8 cellular contexts compared by ENCODE assay signal in the genomic region with DNA sequence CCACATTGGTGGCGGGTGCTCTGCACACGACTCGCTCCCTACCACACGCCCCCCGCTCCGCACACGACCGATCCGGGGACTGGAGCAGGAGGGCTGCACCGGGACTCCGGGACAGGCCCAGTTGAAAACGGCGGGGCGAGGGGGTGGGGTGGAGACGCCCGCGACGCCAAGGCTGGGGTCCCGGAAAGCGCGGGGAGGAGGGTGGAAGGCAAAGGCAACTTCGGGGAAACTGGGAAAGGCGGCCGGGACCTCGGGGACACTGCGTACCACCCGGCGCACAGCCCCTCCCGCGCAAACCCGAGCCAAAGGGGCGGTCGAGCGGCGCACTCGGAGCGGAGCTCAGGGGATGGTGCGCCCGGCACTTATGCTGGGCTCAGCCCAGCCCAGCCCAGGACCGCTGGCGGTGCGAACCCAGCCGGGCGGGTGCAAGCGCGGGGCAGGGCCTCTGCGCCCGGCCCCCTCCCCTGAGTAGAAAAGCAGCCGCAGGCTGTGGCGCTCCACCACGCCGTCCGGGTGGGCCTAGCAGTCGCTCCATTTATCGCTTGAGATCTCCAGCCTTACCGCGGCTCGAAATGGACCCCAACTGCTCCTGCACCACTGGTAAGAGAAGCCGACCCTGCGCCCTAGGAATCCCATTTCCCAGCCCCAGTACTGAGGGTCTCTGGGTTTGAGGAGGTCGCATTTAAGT. TPM values are rescaled to one million over a fixed set of nuclear protein-coding genes. Genes with fewer than 3 reads are reported as not detected.
DNase-seq lines count a peak whose midpoint lies in the region; ATAC-seq and TF ChIP-seq lines count a peak whose summit lies in the region.

A gene (plus strand): TSS at position 500 of the 688 bp plus-strand sequence. CDS start 73 bp downstream, at position 573.

- H3K27me3 ChIP-seq in Caco-2 (replicated peaks; ENCODE audit: control insufficient read depth, insufficient read depth, low read length), result peaks cover 8% of the 10 kb centered on the region
- no peaks in the 10 kb centered on the region for H3K27me3 ChIP-seq in Karpas-422 (ENCODE audit: low read length)

- H3K27ac Mint-ChIP-seq in Caco-2 (ENCODE audit: unreplicated experiment), result no peak within 1 kb of the TSS
- no peak within 1 kb of the TSS for H3K27ac Mint-ChIP-seq in activated CD8-positive, alpha-beta T cell treated with anti-CD3 and anti-CD28 coated beads, Interleukin-2, amount 10 ng/mL, durations not matched to agents 7 days and 5 days
- peak within 1 kb of the TSS; percentile 15 for H3K27ac Mint-ChIP-seq in osteocyte (ENCODE audit: unreplicated experiment)

- no peak within 1 kb of the TSS for H3K9ac ChIP-seq in Karpas-422 (ENCODE audit: low read length)

- H3K27ac ChIP-seq in Karpas-422 (ENCODE audit: low read length), result no peak within 1 kb of the TSS

- POLR2A ChIA-PET in Caco-2 (lab: Charles Lee), result no interaction called here
- POLR2A ChIA-PET in activated CD8-positive, alpha-beta T cell treated with anti-CD3 and anti-CD28 coated beads, Interleukin-2, amount 10 ng/mL, durations not matched to agents 7 days and 5 days (lab: Charles Lee), result no interaction called here

- peaks cover 28% of the 10 kb centered on the region for H3K27me3 Mint-ChIP-seq in Caco-2 (ENCODE audit: insufficient read depth, unreplicated experiment)
- H3K27me3 Mint-ChIP-seq in activated CD8-positive, alpha-beta T cell treated with anti-CD3 and anti-CD28 coated beads, Interleukin-2, amount 10 ng/mL, durations not matched to agents 7 days and 5 days (ENCODE audit: low read depth), result peaks cover 81% of the 10 kb centered on the region
- peaks cover 36% of the 10 kb centered on the region for H3K27me3 Mint-ChIP-seq in osteocyte (ENCODE audit: unreplicated experiment)

- H3K4me1 Mint-ChIP-seq in Caco-2 (ENCODE audit: low read depth, unreplicated experiment) (peaks cover 5% of the 10 kb centered on the region), osteocyte (ENCODE audit: unreplicated experiment) (peaks cover 30% of the 10 kb centered on the region)
- peaks cover 29% of the 10 kb centered on the region for H3K4me1 Mint-ChIP-seq in activated CD8-positive, alpha-beta T cell treated with anti-CD3 and anti-CD28 coated beads, Interleukin-2, amount 10 ng/mL, durations not matched to agents 7 days and 5 days (ENCODE audit: low read depth)

- DNase-seq in Caco-2 (no peak), head of caudate nucleus (peak in 41 of 42 donors; percentile 27 to 82 (median 61)), osteocyte (ENCODE audit: extremely low spot score, unreplicated experiment) (no peak), SIG-M5 treated with dmso at 0.1 percent for 504 hours (lab: John Stamatoyannopoulos, UW; ENCODE audit: unreplicated experiment) (no peak), Karpas-422 (no peak)
- DNase-seq in activated CD8-positive, alpha-beta T cell treated with anti-CD3 and anti-CD28 coated beads, Interleukin-2, amount 10 ng/mL, durations not matched to agents 7 days and 5 days, result no peak

- CTCF ChIA-PET in Caco-2 (lab: Charles Lee), result no interaction called here
- CTCF ChIA-PET in activated CD8-positive, alpha-beta T cell treated with anti-CD3 and anti-CD28 coated beads, Interleukin-2, amount 10 ng/mL, durations not matched to agents 7 days and 5 days (lab: Charles Lee), result interaction anchor here (1.1 kb wide), 1 partner anchor 32 kb away, joined by 3 read pairs; no protein-coding TSS in a partner anchor

- ATAC-seq in activated CD8-positive, alpha-beta T cell treated with anti-CD3 and anti-CD28 coated beads, Interleukin-2, amount 10 ng/mL, durations not matched to agents 7 days and 5 days, result peak; percentile 54
- ATAC-seq in GM19023 (IDR thresholded peaks at IDR 0.05; ENCODE audit: unreplicated experiment), result no peak
- ATAC-seq in HG03571 (IDR thresholded peaks at IDR 0.05; ENCODE audit: unreplicated experiment), result no peak

- TF ChIP-seq CTCF in Caco-2 (IDR thresholded peaks at IDR 0.05; ENCODE audit: insufficient read depth in 1 of 2, low read depth in 1 of 2, low read length in 1 of 2, severe bottlenecking in 1 of 2, unreplicated experiment in 1 of 2) (no peak), osteocyte (IDR thresholded peaks at IDR 0.05) (no peak)

- no peaks in the 10 kb centered on the region for H3K9me2 ChIP-seq in Karpas-422 (replicated peaks; ENCODE audit: insufficient read depth, low read length)

- BruUV-seq in Caco-2 (replicated peaks; lab: Mats Ljungman, UMichigan), result no TSS peak

- H4K20me1 ChIP-seq in Karpas-422 (ENCODE audit: insufficient read depth, low read depth, low read length), result no peaks in the 10 kb centered on the region

- H3K4me3 ChIP-seq in Caco-2 (ENCODE audit: low read depth, low read length), result peak within 1 kb of the TSS; percentile 26
- H3K4me3 ChIP-seq in Karpas-422 (ENCODE audit: low read length), result no peak within 1 kb of the TSS

- H3K4me3 Mint-ChIP-seq in Caco-2 (ENCODE audit: unreplicated experiment), result peak within 1 kb of the TSS; percentile 76
- peak within 1 kb of the TSS; percentile 56 for H3K4me3 Mint-ChIP-seq in activated CD8-positive, alpha-beta T cell treated with anti-CD3 and anti-CD28 coated beads, Interleukin-2, amount 10 ng/mL, durations not matched to agents 7 days and 5 days
- H3K4me3 Mint-ChIP-seq in osteocyte (ENCODE audit: unreplicated experiment), result peak within 1 kb of the TSS; percentile 79

- H3K9me3 Mint-ChIP-seq in Caco-2 (ENCODE audit: unreplicated experiment) (no peaks in the 10 kb centered on the region), osteocyte (ENCODE audit: unreplicated experiment) (no peaks in the 10 kb centered on the region)
- no peaks in the 10 kb centered on the region for H3K9me3 Mint-ChIP-seq in activated CD8-positive, alpha-beta T cell treated with anti-CD3 and anti-CD28 coated beads, Interleukin-2, amount 10 ng/mL, durations not matched to agents 7 days and 5 days (ENCODE audit: insufficient read depth)

- H3K9me3 ChIP-seq in Caco-2 (no peaks in the 10 kb centered on the region), Karpas-422 (ENCODE audit: low read length) (no peaks in the 10 kb centered on the region)

- intact Hi-C loops in Caco-2 (cut with micrococcal nuclease; ENCODE audit: unreplicated experiment) (no loop called here), head of caudate nucleus (cut with DNase I) (no loop called here)

- H3K36me3 ChIP-seq in Caco-2 (ENCODE audit: control insufficient read depth, insufficient read depth, low read length), result no peaks in the 10 kb centered on the region
- H3K36me3 ChIP-seq in Karpas-422 (ENCODE audit: insufficient read depth, low read length), result no peaks in the 10 kb centered on the region

- H3K4me2 ChIP-seq in Karpas-422 (ENCODE audit: low read depth, low read length, poor library complexity, severe bottlenecking), result no peak within 1 kb of the TSS

- H3K4me1 ChIP-seq in Caco-2 (no peaks in the 10 kb centered on the region), Karpas-422 (ENCODE audit: low read length) (peaks cover 18% of the 10 kb centered on the region)

- H3K79me2 ChIP-seq in Karpas-422 (ENCODE audit: low read length), result no peaks in the 10 kb centered on the region

- H3K36me3 Mint-ChIP-seq in Caco-2 (ENCODE audit: insufficient read depth, unreplicated experiment) (no peaks in the 10 kb centered on the region), osteocyte (ENCODE audit: unreplicated experiment) (no peaks in the 10 kb centered on the region)
- no peaks in the 10 kb centered on the region for H3K36me3 Mint-ChIP-seq in activated CD8-positive, alpha-beta T cell treated with anti-CD3 and anti-CD28 coated beads, Interleukin-2, amount 10 ng/mL, durations not matched to agents 7 days and 5 days (ENCODE audit: low read depth)

- H2AFZ ChIP-seq in Karpas-422 (ENCODE audit: low read length), result no peak within 1 kb of the TSS

RNA-seq across cellular contexts. Expression of the gene that starts here (rescaled TPM):
- total RNA-seq in Caco-2 (2022) (not detected in 2 replicates), osteocyte (0.44 and 1.2 TPM in 2 replicates)
- not detected for total RNA-seq in activated CD8-positive, alpha-beta T cell treated with anti-CD3 and anti-CD28 coated beads, Interleukin-2, amount 10 ng/mL, durations not matched to agents 7 days and 5 days
- total RNA-seq in Karpas-422 (2014; rRNA removed; shearing (Covaris generic); ENCODE audit: low replicate concordance), result not detected in 2 replicates

Comparison
In these comparisons a context has a peak if more than half of its experiments do, and no peak if none do; other contexts are left out.
1. Peak in ATAC-seq in activated CD8-positive, alpha-beta T cell treated with anti-CD3 and anti-CD28 coated beads, Interleukin-2, amount 10 ng/mL, durations not matched to agents 7 days and 5 days; RNA of the gene not detected or under 1 TPM.
2. DNase-seq: peak in head of caudate nucleus (41 of 42); none in Caco-2 (0 of 2), activated CD8-positive, alpha-beta T cell treated with anti-CD3 and anti-CD28 coated beads, Interleukin-2, amount 10 ng/mL, durations not matched to agents 7 days and 5 days (single experiment), osteocyte (single experiment), SIG-M5 treated with dmso at 0.1 percent for 504 hours (single experiment) and Karpas-422 (single experiment).
3. Peak in every context shown above with its lines, with median percentiles within 50 percentile points of each other: H3K4me3 Mint-ChIP-seq.